1 cellular context compared by ENCODE assay signal in the genomic region with DNA sequence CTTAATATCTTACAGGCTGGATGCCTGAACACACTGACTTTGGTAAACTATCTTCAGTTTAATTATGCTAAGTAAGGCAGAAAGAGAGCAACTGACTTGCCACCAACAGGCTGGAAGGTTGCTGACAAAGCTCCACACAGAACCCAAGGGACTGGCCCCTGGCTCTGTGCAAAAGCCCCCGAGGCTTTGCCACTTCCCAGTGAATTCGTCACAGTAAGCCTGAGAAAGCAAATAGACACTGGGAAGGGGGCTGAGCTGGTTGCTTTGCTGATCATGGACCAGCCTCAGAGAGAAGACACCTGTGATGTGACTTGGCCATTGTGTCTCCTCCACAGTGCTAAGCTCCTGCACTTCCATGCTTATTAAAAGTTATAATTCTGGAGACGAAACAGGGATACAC.
TF ChIP-seq lines count a peak whose summit lies in the region.

No MANE protein-coding gene starts in this region.

TF ChIP-seq in IMR-90, 13 proteins besides CTCF, POLR2A, EP300 and RAD21:
- TF ChIP-seq, protein P1, sequence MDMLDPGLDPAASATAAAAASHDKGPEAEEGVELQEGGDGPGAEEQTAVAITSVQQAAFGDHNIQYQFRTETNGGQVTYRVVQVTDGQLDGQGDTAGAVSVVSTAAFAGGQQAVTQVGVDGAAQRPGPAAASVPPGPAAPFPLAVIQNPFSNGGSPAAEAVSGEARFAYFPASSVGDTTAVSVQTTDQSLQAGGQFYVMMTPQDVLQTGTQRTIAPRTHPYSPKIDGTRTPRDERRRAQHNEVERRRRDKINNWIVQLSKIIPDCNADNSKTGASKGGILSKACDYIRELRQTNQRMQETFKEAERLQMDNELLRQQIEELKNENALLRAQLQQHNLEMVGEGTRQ (IDR thresholded peaks at IDR 0.05; ENCODE audit: low read depth, low read length): no peak
- no peak for TF ChIP-seq RCOR1 (IDR thresholded peaks at IDR 0.05; ENCODE audit: insufficient replicate concordance, low read length)
- no peak for TF ChIP-seq MAFK (IDR thresholded peaks at IDR 0.05; ENCODE audit: low read depth, low read length)
- TF ChIP-seq BHLHE40 (IDR thresholded peaks at IDR 0.05; ENCODE audit: low read depth, low read length): no peak
- TF ChIP-seq, protein P2, sequence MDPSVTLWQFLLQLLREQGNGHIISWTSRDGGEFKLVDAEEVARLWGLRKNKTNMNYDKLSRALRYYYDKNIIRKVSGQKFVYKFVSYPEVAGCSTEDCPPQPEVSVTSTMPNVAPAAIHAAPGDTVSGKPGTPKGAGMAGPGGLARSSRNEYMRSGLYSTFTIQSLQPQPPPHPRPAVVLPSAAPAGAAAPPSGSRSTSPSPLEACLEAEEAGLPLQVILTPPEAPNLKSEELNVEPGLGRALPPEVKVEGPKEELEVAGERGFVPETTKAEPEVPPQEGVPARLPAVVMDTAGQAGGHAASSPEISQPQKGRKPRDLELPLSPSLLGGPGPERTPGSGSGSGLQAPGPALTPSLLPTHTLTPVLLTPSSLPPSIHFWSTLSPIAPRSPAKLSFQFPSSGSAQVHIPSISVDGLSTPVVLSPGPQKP (IDR thresholded peaks at IDR 0.05; ENCODE audit: borderline replicate concordance, low read depth, low read length): no peak
- TF ChIP-seq NFE2L2 (IDR thresholded peaks at IDR 0.05; ENCODE audit: low read depth, low read length): no peak
- TF ChIP-seq FOS (IDR thresholded peaks at IDR 0.05; ENCODE audit: low read depth, low read length): no peak
- no peak for TF ChIP-seq CHD1 (IDR thresholded peaks at IDR 0.05; ENCODE audit: low read depth, low read length)
- no peak for TF ChIP-seq MXI1 (IDR thresholded peaks at IDR 0.05; ENCODE audit: borderline replicate concordance, low read depth, low read length)
- TF ChIP-seq RFX5 (IDR thresholded peaks at IDR 0.05; ENCODE audit: low read depth, low read length): no peak
- TF ChIP-seq SMC3 (IDR thresholded peaks at IDR 0.05; ENCODE audit: low read depth, low read length): no peak
- no peak for TF ChIP-seq CEBPB (IDR thresholded peaks at IDR 0.05; ENCODE audit: low read depth, low read length)
